9 cellular contexts compared by ENCODE assay signal in genomic region chr6:44043479-44044153, GRCh38.
DNase-seq lines count a peak whose midpoint lies in the region; ATAC-seq, FAIRE-seq and TF ChIP-seq lines count a peak whose summit lies in the region.
"Had no signal": no experiment of that assay in that cellular context is flagged by ENCODE, and none has a peak within 500 bp of the region (broad histone marks: within the 10 kb centered on the region; RNA-seq: fewer than 3 reads in every experiment).

No MANE protein-coding gene starts in this region.

- DNase-seq in HCT116 (ENCODE audit: low read depth, low spot score) (no peak), K562 (ENCODE audit: extremely low read depth in 1 of 4, low spot score in 3 of 4) (peak; percentile 65 to 86 (median 78)), iPS-NIHi11 (ENCODE audit: low spot score) (peak; percentile 54), NCI-H748 (lab: John Stamatoyannopoulos, UW; ENCODE audit: unreplicated experiment) (no peak), coronary artery (ENCODE audit: low spot score) (no peak)
- DNase-seq: NCI-H1930 had no signal

- H3K4me1 ChIP-seq in HCT116 (ENCODE audit: control insufficient read depth in 1 of 2, insufficient read depth in 2 of 2, low read length in 2 of 2), result peaks cover 47 to 79% of the 10 kb centered on the region in 2 experiments
- H3K4me1 ChIP-seq in K562 (replicated peaks in 1 of 2; ENCODE audit: control insufficient read depth in 2 of 2, insufficient read depth in 2 of 2, low read length in 2 of 2), result peaks cover 40 to 51% of the 10 kb centered on the region in 2 experiments
- H3K4me1 ChIP-seq in stomach smooth muscle (ENCODE audit: control insufficient read depth, insufficient read depth, low read length), result peaks cover 57% of the 10 kb centered on the region

- H3K36me3 ChIP-seq in HCT116 (ENCODE audit: control insufficient read depth in 1 of 2, insufficient read depth in 2 of 2, low read length in 2 of 2) (no peaks in the 10 kb centered on the region), K562 (ENCODE audit: control insufficient read depth, insufficient read depth, low read length) (no peaks in the 10 kb centered on the region), stomach smooth muscle (ENCODE audit: control insufficient read depth in 2 of 2, insufficient read depth in 2 of 2, low read length in 2 of 2) (no peaks in the 10 kb centered on the region)

- no peak for TF ChIP-seq CTCF in HCT116 (IDR thresholded peaks at IDR 0.05 in 2 of 3, conservative IDR thresholded peaks at IDR 0.05 in 1 of 3; ENCODE audit: borderline replicate concordance in 1 of 3, insufficient read depth in 1 of 3, low read depth in 2 of 3, low read length in 2 of 3)
- no peak for TF ChIP-seq CTCF in K562 (IDR thresholded peaks at IDR 0.05 in 2 of 3, conservative IDR thresholded peaks at IDR 0.05 in 1 of 3; ENCODE audit: insufficient read depth in 2 of 3, low read depth in 1 of 3, low read length in 3 of 3)
- no peak for TF ChIP-seq CTCF in coronary artery (IDR thresholded peaks at IDR 0.05)

- H3K9ac ChIP-seq in HCT116 (ENCODE audit: low read length), result peak overlapping the region; percentile 51
- peak overlapping the region; percentile 47 to 66; a peak in 3 of 4 replicates for H3K9ac ChIP-seq in K562 (ENCODE audit: insufficient read depth in 1 of 2, low read depth in 2 of 2, low read length in 2 of 2)
- no peak overlapping the region for H3K9ac ChIP-seq in stomach smooth muscle (ENCODE audit: low read length in 2 of 2)

- TF ChIP-seq RAD21 in HCT116 (IDR thresholded peaks at IDR 0.05; ENCODE audit: low read depth) (no peak), K562 (CRISPR knock-in tag; conservative IDR thresholded peaks at IDR 0.05 in 1 of 2, IDR thresholded peaks at IDR 0.05 in 1 of 2) (0 out of 4 replicates have a peak, but pooled peaks of 1 of the 2 experiments have one; percentile 6)

- H3K27me3 ChIP-seq in HCT116 (ENCODE audit: insufficient read depth, low read length) (no peaks in the 10 kb centered on the region), K562 (ENCODE audit: control insufficient read depth in 2 of 2, insufficient read depth in 2 of 2, low read length in 2 of 2) (no peaks in the 10 kb centered on the region; a peak in 1 of 5 replicates), stomach smooth muscle (ENCODE audit: control insufficient read depth in 1 of 2, insufficient read depth in 2 of 2, low read length in 2 of 2) (no peaks in the 10 kb centered on the region)

- H3K27ac ChIP-seq in HCT116 (ENCODE audit: low read depth, low read length) (peak overlapping the region; percentile 95), K562 (ENCODE audit: extremely low read depth, low read depth, low read length) (peak overlapping the region; percentile 80), stomach smooth muscle (ENCODE audit: low read length) (peak overlapping the region; percentile 37), coronary artery (peak overlapping the region in 1 of 2 donors; percentile 42)

- H3K4me2 ChIP-seq in HCT116 (ENCODE audit: low read length) (peak overlapping the region; percentile 77), K562 (ENCODE audit: insufficient read depth, low read length) (peak overlapping the region; percentile 48)

- H3K9me2 ChIP-seq in HCT116 (ENCODE audit: insufficient read depth), result no peaks in the 10 kb centered on the region

- CTCF ChIA-PET in HCT116 (lab: Charles Lee) (interaction anchor here (1.0 to 1.5 kb wide), 3 partner anchors 12 to 19 kb away, joined by 3 to 9 read pairs (median 4); no protein-coding TSS in a partner anchor), K562 (lab: Yijun Ruan, JAX; ENCODE audit: low intra/inter-chr PET ratio) (no interaction called here)

- H3K4me3 ChIP-seq in HCT116 (replicated peaks in 1 of 2; ENCODE audit: low read depth in 1 of 2, low read length in 2 of 2), result peak overlapping the region in 1 of 2 experiments; percentile 26; a peak in 2 of 4 replicates
- no peak overlapping the region for H3K4me3 ChIP-seq in K562
- no peak overlapping the region for H3K4me3 ChIP-seq in stomach smooth muscle (ENCODE audit: low read length in 2 of 2)
- no peak overlapping the region for H3K4me3 ChIP-seq in coronary artery

- H4K20me1 ChIP-seq in HCT116 (ENCODE audit: insufficient read depth) (no peaks in the 10 kb centered on the region), K562 (replicated peaks; ENCODE audit: control insufficient read depth, insufficient read depth, low read length) (no peaks in the 10 kb centered on the region)

- FAIRE-seq in K562 (lab: Jason Lieb, UNC), result peak; percentile 59

- no peak overlapping the region for H2AFZ ChIP-seq in HCT116 (ENCODE audit: low read depth, low read length, poor library complexity, severe bottlenecking)
- H2AFZ ChIP-seq in K562 (ENCODE audit: low read depth, low read length), result peak overlapping the region; percentile 77

- H3K9me3 ChIP-seq in HCT116 (ENCODE audit: control insufficient read depth in 1 of 2, insufficient read depth in 1 of 2, low read depth in 1 of 2, low read length in 2 of 2) (no peaks in the 10 kb centered on the region), K562 (replicated peaks; ENCODE audit: control insufficient read depth, insufficient read depth, low read depth, low read length) (peaks cover 1% of the 10 kb centered on the region; the same call in 1 of the 2 replicates), stomach smooth muscle (ENCODE audit: control insufficient read depth in 2 of 2, low read length in 2 of 2) (no peaks in the 10 kb centered on the region)

- RAD21 ChIA-PET in HCT116 (lab: Charles Lee; ENCODE audit: low non-redundant PET in 1 of 2, low total read pairs in 2 of 2, uncharacterized antibody in 2 of 2, unreplicated experiment in 2 of 2), result interaction anchor here in 1 of 2 experiments (0.6 kb wide), 1 partner anchor 41 kb away, joined by 5 read pairs; no protein-coding TSS in a partner anchor

- POLR2A ChIA-PET in HCT116 (lab: Charles Lee), result interaction anchor here (0.7 to 1.5 kb wide), 7 partner anchors 10 to 111 kb away, joined by 3 to 10 read pairs (median 4); no protein-coding TSS in a partner anchor
- POLR2A ChIA-PET in K562 (lab: Yijun Ruan, JAX), result interaction anchor here (0.5 to 1.9 kb wide), 11 partner anchors 8 to 414 kb away, joined by 3 to 16 read pairs (median 3); no protein-coding TSS in a partner anchor

- BruUV-seq in HCT116 (replicated peaks; lab: Mats Ljungman, UMichigan), result no TSS peak
- no TSS peak for BruUV-seq in K562 (replicated peaks; lab: Mats Ljungman, UMichigan)

- 6% methylated on average over 2 of the region's 2 CpGs for WGBS in K562 (ENCODE audit: insufficient coverage, low coverage, missing lambda C conversion rate)

- peak; percentile 83 for TF ChIP-seq EP300 in K562 (IDR thresholded peaks at IDR 0.05; ENCODE audit: low read length)

- H3K9me1 ChIP-seq in K562 (ENCODE audit: control insufficient read depth, insufficient read depth, low read length), result no peaks in the 10 kb centered on the region

- ATAC-seq in HCT116 (no peak), K562 (peak; percentile 88), HG03432 (IDR thresholded peaks at IDR 0.05; ENCODE audit: unreplicated experiment) (no peak), HG02759 (IDR thresholded peaks at IDR 0.05; ENCODE audit: unreplicated experiment) (no peak)

- in situ Hi-C loops in K562 (cut with MboI), result no loop called here

- intact Hi-C loops in HCT116 (cut with micrococcal nuclease) (loop anchor here (5.0 kb wide), 1 partner anchor 41 kb away; no protein-coding TSS in a partner anchor), K562 (cut with micrococcal nuclease) (loop anchor here (1.0 kb wide), 1 partner anchor 16 kb away; no protein-coding TSS in a partner anchor)

- no peak for TF ChIP-seq POLR2A in HCT116 (IDR thresholded peaks at IDR 0.05; ENCODE audit: borderline replicate concordance, extremely low read depth, insufficient read depth, insufficient read length)
- TF ChIP-seq POLR2A in K562 (conservative IDR thresholded peaks at IDR 0.05), result no peak

- H3K79me2 ChIP-seq in HCT116 (ENCODE audit: insufficient read depth, low read length) (no peaks in the 10 kb centered on the region), K562 (ENCODE audit: control insufficient read depth, insufficient read depth, low read length) (no peaks in the 10 kb centered on the region)

TF ChIP-seq in HCT116, 20 proteins besides CTCF, POLR2A, EP300 and RAD21 (continues in another document):
- TF ChIP-seq SIN3A (IDR thresholded peaks at IDR 0.05; ENCODE audit: low read depth), result no peak
- no peak for TF ChIP-seq ELF1 (IDR thresholded peaks at IDR 0.05; ENCODE audit: borderline replicate concordance, low read depth)
- no peak for TF ChIP-seq MAX (IDR thresholded peaks at IDR 0.05)
- no peak for TF ChIP-seq TCF7L2 (IDR thresholded peaks at IDR 0.05; ENCODE audit: borderline replicate concordance, extremely low read depth, insufficient read depth, insufficient read length)
- TF ChIP-seq JUND (IDR thresholded peaks at IDR 0.05), result no peak
- TF ChIP-seq YY1 (IDR thresholded peaks at IDR 0.05; ENCODE audit: extremely low read depth, insufficient replicate concordance, low read depth, low read length), result no peak
- TF ChIP-seq FOSL1 (IDR thresholded peaks at IDR 0.05; ENCODE audit: low read depth), result no peak
- TF ChIP-seq SRF (IDR thresholded peaks at IDR 0.05; ENCODE audit: low read depth), result no peak

TF ChIP-seq in K562, 482 proteins besides CTCF, POLR2A, EP300 and RAD21 (continues in another document):
- TF ChIP-seq ZNF124 (CRISPR knock-in tag; IDR thresholded peaks at IDR 0.05), result no peak
- TF ChIP-seq E4F1 (CRISPR knock-in tag; IDR thresholded peaks at IDR 0.05; ENCODE audit: borderline replicate concordance), result no peak; the same call in 1 of the 2 replicates
- no peak for TF ChIP-seq ZZZ3 (IDR thresholded peaks at IDR 0.05)
- peak in 1 of 2 experiments; percentile 53; a peak in 1 of 4 replicates for TF ChIP-seq SRF (CRISPR knock-in tag; IDR thresholded peaks at IDR 0.05)
- no peak for TF ChIP-seq TAF7 (tag; IDR thresholded peaks at IDR 0.05)
- no peak for TF ChIP-seq PTRF (tag; IDR thresholded peaks at IDR 0.05)
- no peak for TF ChIP-seq POLR2H (tag; IDR thresholded peaks at IDR 0.05; ENCODE audit: low read depth)
- TF ChIP-seq RAD51 (IDR thresholded peaks at IDR 0.05; ENCODE audit: borderline replicate concordance, low read depth), result no peak

Comparison
In these comparisons a context has a peak if more than half of its experiments do, and no peak if none do; other contexts are left out.
1. DNase-seq: peak in K562 (4 of 4) and iPS-NIHi11 (single experiment); none in HCT116 (single experiment), NCI-H748 (single experiment) and coronary artery (single experiment).
2. H3K9ac ChIP-seq: peak in HCT116 (single experiment) and K562 (2 of 2); none in stomach smooth muscle (0 of 2).
3. Of the 22 proteins assayed by ChIP-seq in both K562 and HCT116: peak only in K562: EGR1, ELF1, JUND and SP1; only in HCT116: none; in both: none; in neither: 14; mixed calls (peak in some experiments, not most) for 4.